In genomic region chr4:2432991-2433530, GRCh38 we compare ENCODE assay signal across 16 cellular contexts. TPM values are rescaled to one million over a fixed set of nuclear protein-coding genes. Genes with fewer than 3 reads are reported as not detected.
A peak's percentile ranks its signal among the peaks of the same experiment; 100 is the strongest.
DNase-seq lines count a peak whose midpoint lies in the region; ATAC-seq and TF ChIP-seq lines count a peak whose summit lies in the region.
"Had no signal": no experiment of that assay in that cellular context is flagged by ENCODE, and none has a peak within 500 bp of the region (broad histone marks: within the 10 kb centered on the region; RNA-seq: fewer than 3 reads in every experiment).

No MANE protein-coding gene starts in this region.

- intact Hi-C loops in Right ventricle myocardium inferior (cut with DNase I): no loop called here

- H3K4me3 ChIP-seq in right atrium auricular region: no peak overlapping the region
- H3K4me3 ChIP-seq in cardiac fibroblast (replicated peaks in 1 of 2; ENCODE audit: low read depth in 2 of 2, low read length in 2 of 2): no peak overlapping the region
- H3K4me3 ChIP-seq: A549, hepatocyte had no signal

- no peaks in the 10 kb centered on the region for H3K4me1 ChIP-seq in right atrium auricular region

- no peak for TF ChIP-seq CTCF in right atrium auricular region (IDR thresholded peaks at IDR 0.05)
- no peak for TF ChIP-seq CTCF in cardiac fibroblast (IDR thresholded peaks at IDR 0.05; ENCODE audit: low read depth, low read length)

- no peaks in the 10 kb centered on the region for H3K36me3 ChIP-seq in right atrium auricular region

- H3K27me3 ChIP-seq in right atrium auricular region: no peaks in the 10 kb centered on the region
- H3K27me3 ChIP-seq: hepatocyte had no signal

- DNase-seq in Right ventricle myocardium inferior (ENCODE audit: missing footprints) (no peak), right atrium auricular region (ENCODE audit: low spot score) (no peak), cardiac fibroblast (ENCODE audit: low read depth in 2 of 2) (peak; percentile 51 to 60), kidney tubule cell (ENCODE audit: low spot score) (peak; percentile 79), superior temporal gyrus (ENCODE audit: extremely low spot score) (peak; percentile 80)
- DNase-seq in activated T-cell treated with anti-CD3 and anti-CD28 coated beads, Interleukin-2, amount 50 U/mL, for 48 hours: no peak
- DNase-seq: activated CD4-positive, alpha-beta T cell treated with anti-CD3 and anti-CD28 coated beads for 48 hours; activated gamma-delta T cell; dermis blood vessel endothelial cell; NCI-H446; stimulated activated naive CD8-positive, alpha-beta T cell treated with anti-CD3 and anti-CD28 coated beads, Interleukin-15, Interleukin-2, amounts not matched to agents 100 U/mL and 50 U/mL, for 24 hours had no signal

- no peaks in the 10 kb centered on the region for H3K9me3 ChIP-seq in right atrium auricular region
- H3K9me3 ChIP-seq: A549 had no signal

- H3K27ac ChIP-seq in right atrium auricular region: no peak overlapping the region
- H3K27ac ChIP-seq: hepatocyte had no signal

- ATAC-seq in Right ventricle myocardium inferior: peak; percentile 44
- no peak for ATAC-seq in HG02798 (IDR thresholded peaks at IDR 0.05; ENCODE audit: poor library complexity, unreplicated experiment)
- ATAC-seq in HG03342 (IDR thresholded peaks at IDR 0.05; ENCODE audit: unreplicated experiment): no peak
- ATAC-seq: stimulated activated naive CD8-positive, alpha-beta T cell treated with anti-CD3 and anti-CD28 coated beads, Interleukin-15, Interleukin-2, amounts not matched to agents 100 U/mL and 50 U/mL, for 24 hours had no signal

RNA-seq across cellular contexts. Expression of gene CFAP99, which starts 14.3 kb away (rescaled TPM):
- not detected for total RNA-seq in Right ventricle myocardium inferior
- not detected for total RNA-seq in right atrium auricular region
- total RNA-seq: H1, hepatocyte had no signal

RNA-seq across cellular contexts. Expression of gene ZFYVE28, which starts 14.6 kb away (rescaled TPM):
- 6.5 TPM for total RNA-seq in Right ventricle myocardium inferior
- 1 to 10 TPM; 3.4 to 6.0 TPM for total RNA-seq in right atrium auricular region

RNA-seq across cellular contexts. Expression of gene RNF4, which starts 35.8 kb away (rescaled TPM):
- 27.2 TPM for total RNA-seq in Right ventricle myocardium inferior
- 10 to 100 TPM; 30.0 to 31.3 TPM for total RNA-seq in right atrium auricular region

Comparison
In these comparisons a context has a peak if more than half of its experiments do, and no peak if none do; other contexts are left out.
1. DNase-seq: peak in cardiac fibroblast (2 of 2), kidney tubule cell (single experiment) and superior temporal gyrus (single experiment); none in Right ventricle myocardium inferior (single experiment), right atrium auricular region (single experiment) and activated T-cell treated with anti-CD3 and anti-CD28 coated beads, Interleukin-2, amount 50 U/mL, for 48 hours (0 of 2).